Comparison of ENCODE assay signal across 12 cellular contexts in genomic region chr14:99619873-99620834, GRCh38. TPM values are rescaled to one million over a fixed set of nuclear protein-coding genes. Genes with fewer than 3 reads are reported as not detected.
DNase-seq lines count a peak whose midpoint lies in the region; ATAC-seq and TF ChIP-seq lines count a peak whose summit lies in the region.
"Had no signal": no experiment of that assay in that cellular context is flagged by ENCODE, and none has a peak within 500 bp of the region (broad histone marks: within the 10 kb centered on the region; RNA-seq: fewer than 3 reads in every experiment).

No MANE protein-coding gene starts in this region.

- TF ChIP-seq CTCF in A673 (conservative IDR thresholded peaks at IDR 0.05; ENCODE audit: low read depth, low read length) (no peak), astrocyte of the spinal cord (IDR thresholded peaks at IDR 0.05; ENCODE audit: low read depth, low read length) (no peak), liver (IDR thresholded peaks at IDR 0.05; ENCODE audit: low read depth, low read length, missing input control) (no peak)

- no TSS peak for BruUV-seq in A673 (replicated peaks; lab: Mats Ljungman, UMichigan)

- DNase-seq in A673 (ENCODE audit: low spot score) = peak; percentile 31
- peak; percentile 86 for DNase-seq in GM23248
- peak; percentile 32 for DNase-seq in astrocyte of the spinal cord (ENCODE audit: low read depth, low spot score)
- no peak for DNase-seq in substantia nigra (lab: John Stamatoyannopoulos, UW)
- DNase-seq in T-helper 1 cell = no peak
- no peak for DNase-seq in H7
- DNase-seq: CD4-positive, alpha-beta memory T cell; foreskin melanocyte had no signal

- no peak for ATAC-seq in HG03565 (IDR thresholded peaks at IDR 0.05; ENCODE audit: unreplicated experiment)

- H3K4me3 ChIP-seq in A673 (ENCODE audit: low read depth, low read length, poor library complexity, severe bottlenecking) = no peak overlapping the region
- no peak overlapping the region for H3K4me3 ChIP-seq in GM23248
- no peak overlapping the region for H3K4me3 ChIP-seq in astrocyte of the spinal cord (ENCODE audit: low read depth, low read length)
- no peak overlapping the region for H3K4me3 ChIP-seq in liver (ENCODE audit: low read depth in 1 of 3, low read length in 3 of 3)
- no peak overlapping the region for H3K4me3 ChIP-seq in H7 (ENCODE audit: insufficient read depth, low read depth, low read length)
- H3K4me3 ChIP-seq: suprapubic skin had no signal

- no peaks in the 10 kb centered on the region for H4K20me1 ChIP-seq in GM23248 (ENCODE audit: insufficient read depth)

- H3K36me3 ChIP-seq in A673 (ENCODE audit: insufficient read depth, low read length, poor library complexity, severe bottlenecking) = no peaks in the 10 kb centered on the region
- H3K36me3 ChIP-seq in GM23248 (ENCODE audit: low read depth) = no peaks in the 10 kb centered on the region
- H3K36me3 ChIP-seq in liver (ENCODE audit: control insufficient read depth in 4 of 4, insufficient read depth in 3 of 4, low read depth in 1 of 4, low read length in 3 of 4) = no peaks in the 10 kb centered on the region
- H3K36me3 ChIP-seq in H7 (replicated peaks; ENCODE audit: control insufficient read depth, insufficient read depth, low read length) = no peaks in the 10 kb centered on the region
- H3K36me3 ChIP-seq: suprapubic skin had no signal

- intact Hi-C loops in A673 (cut with micrococcal nuclease; ENCODE audit: unreplicated experiment) = loop anchor here (10.0 kb wide), 1 partner anchor 225 kb away; no protein-coding TSS in a partner anchor

- peaks cover 26% of the 10 kb centered on the region for H3K4me1 ChIP-seq in A673 (ENCODE audit: insufficient read depth, low read length, poor library complexity, severe bottlenecking)
- H3K4me1 ChIP-seq in GM23248 (ENCODE audit: insufficient read depth) = peaks cover 38% of the 10 kb centered on the region
- no peaks in the 10 kb centered on the region for H3K4me1 ChIP-seq in liver (ENCODE audit: control insufficient read depth in 4 of 4, insufficient read depth in 4 of 4, low read length in 3 of 4)

- CTCF ChIA-PET in A673 (lab: Charles Lee) = interaction anchor here (0.5 kb wide), 1 partner anchor 64 kb away, joined by 4 read pairs; no protein-coding TSS in a partner anchor

- POLR2A ChIA-PET in A673 (lab: Charles Lee; ENCODE audit: low non-redundant PET) = interaction anchor here (0.7 kb wide), 1 partner anchor 16 kb away, joined by 5 read pairs; no protein-coding TSS in a partner anchor

- H3K27ac ChIP-seq in A673 (ENCODE audit: low read depth, low read length, poor library complexity, severe bottlenecking) (no peak overlapping the region), GM23248 (peak overlapping the region; percentile 20), liver (ENCODE audit: low read depth in 1 of 2, low read length in 2 of 2) (peak overlapping the region in 1 of 2 donors; percentile 23), substantia nigra (ENCODE audit: low read depth, low read length, poor library complexity, severe bottlenecking) (no peak overlapping the region)
- H3K27ac ChIP-seq: suprapubic skin had no signal

- peak overlapping the region; percentile 67 for H2AFZ ChIP-seq in GM23248

- 30 to 32% methylated on average over 13 of the region's 13 CpGs for WGBS in GM23248 (ENCODE audit: low coverage in 1 of 2, low lambda C conversion rate in 2 of 2, missing lambda C conversion rate in 2 of 2), 2 experiments
- WGBS in liver = 72% methylated on average over 13 of the region's 13 CpGs

- no peaks in the 10 kb centered on the region for H3K9me2 ChIP-seq in GM23248 (ENCODE audit: insufficient read depth)

- no peaks in the 10 kb centered on the region for H3K79me2 ChIP-seq in GM23248 (ENCODE audit: insufficient read depth)

- H3K27me3 ChIP-seq in A673 (replicated peaks; ENCODE audit: insufficient read depth, low read depth, low read length, poor library complexity) = no peaks in the 10 kb centered on the region
- no peaks in the 10 kb centered on the region for H3K27me3 ChIP-seq in GM23248 (replicated peaks; ENCODE audit: insufficient read depth)
- no peaks in the 10 kb centered on the region for H3K27me3 ChIP-seq in liver (ENCODE audit: control insufficient read depth in 4 of 4, insufficient read depth in 4 of 4, low read length in 3 of 4)
- H3K27me3 ChIP-seq in H7 (ENCODE audit: control insufficient read depth, insufficient read depth, low read length) = no peaks in the 10 kb centered on the region
- H3K27me3 ChIP-seq: suprapubic skin had no signal

- no peak for TF ChIP-seq RAD21 in liver (IDR thresholded peaks at IDR 0.05)

- H3K9ac ChIP-seq in GM23248 (peak overlapping the region; percentile 35; the same call in 1 of the 2 replicates), liver (ENCODE audit: low read depth in 1 of 2, low read length in 2 of 2) (no peak overlapping the region)

- H3K9me3 ChIP-seq in A673 (ENCODE audit: low read depth, low read length, poor library complexity, severe bottlenecking) (no peaks in the 10 kb centered on the region), GM23248 (ENCODE audit: low read depth) (no peaks in the 10 kb centered on the region), liver (ENCODE audit: control insufficient read depth in 4 of 4, low read length in 3 of 4) (no peaks in the 10 kb centered on the region)
- H3K9me3 ChIP-seq: suprapubic skin had no signal

- in situ Hi-C loops in GM23248 (cut with MboI) = loop anchor here (5.0 kb wide), 1 partner anchor 98 kb away; no protein-coding TSS in a partner anchor
- in situ Hi-C loops in astrocyte of the spinal cord (cut with HindIII; ENCODE audit: low sequenced_read_pairs) = no loop called here

- peak overlapping the region; percentile 35 for H3K4me2 ChIP-seq in GM23248 (ENCODE audit: unreplicated experiment)

- H3F3A ChIP-seq in GM23248 (ENCODE audit: insufficient read depth) = peaks cover 21% of the 10 kb centered on the region

TF ChIP-seq in liver, 16 proteins besides CTCF, POLR2A, EP300 and RAD21:
- TF ChIP-seq SP1 (IDR thresholded peaks at IDR 0.05) = peak; percentile 25
- peak; percentile 35 for TF ChIP-seq NR2F2 (IDR thresholded peaks at IDR 0.05)
- TF ChIP-seq, protein P1, sequence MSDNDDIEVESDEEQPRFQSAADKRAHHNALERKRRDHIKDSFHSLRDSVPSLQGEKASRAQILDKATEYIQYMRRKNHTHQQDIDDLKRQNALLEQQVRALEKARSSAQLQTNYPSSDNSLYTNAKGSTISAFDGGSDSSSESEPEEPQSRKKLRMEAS (IDR thresholded peaks at IDR 0.05) = no peak

RNA-seq across cellular contexts. Expression of gene CCDC85C, which starts 16.1 kb away (rescaled TPM):
- 24.6 and 31.5 TPM in 2 replicates for total RNA-seq in A673 (2021)
- 9.0 and 11.0 TPM in 2 replicates for total RNA-seq in GM23248 (2014; rRNA removed; shearing (Covaris generic))
- 0.68 and 1.1 TPM in 2 replicates for polyA plus RNA-seq in GM23248 (2016; fragmentation: Nextera tagmentation; extraction: Ambion mirVana)
- 10 to 100 TPM in 1 of 2 donors, 1 to 10 TPM in 1; 7.1 to 12.1 TPM for total RNA-seq in liver
- 10 to 100 TPM in 1 of 2 donors, 1 to 10 TPM in 1; 4.0 to 23.9 TPM for polyA plus RNA-seq in liver
- 44.9 and 50.2 TPM in 2 replicates for total RNA-seq in H7 (2014; rRNA removed; shearing (Covaris generic))

RNA-seq across cellular contexts. Expression of gene HHIPL1, which starts 24.8 kb away (rescaled TPM):
- total RNA-seq in A673 (2021) = 0.06 and 0.15 TPM in 2 replicates
- 11.3 and 19.2 TPM in 2 replicates for total RNA-seq in GM23248 (2014; rRNA removed; shearing (Covaris generic))
- polyA plus RNA-seq in GM23248 (2016; fragmentation: Nextera tagmentation; extraction: Ambion mirVana) = 5.8 and 6.5 TPM in 2 replicates
- total RNA-seq in liver = 1 to 10 TPM; 1.0 to 1.7 TPM
- under 1 TPM; 0.96 to 0.99 TPM for polyA plus RNA-seq in liver
- 2.2 and 3.4 TPM in 2 replicates for total RNA-seq in H7 (2014; rRNA removed; shearing (Covaris generic))
- total RNA-seq: mononuclear cell had no signal
- polyA plus RNA-seq: CD4-positive, alpha-beta memory T cell had no signal

Comparison
In these comparisons a context has a peak if more than half of its experiments do, and no peak if none do; other contexts are left out.
1. DNase-seq: peak in A673 (single experiment), GM23248 (single experiment) and astrocyte of the spinal cord (single experiment); none in substantia nigra (0 of 49), T-helper 1 cell (0 of 5) and H7 (single experiment).